8 cellular contexts compared by ENCODE assay signal in the genomic region with DNA sequence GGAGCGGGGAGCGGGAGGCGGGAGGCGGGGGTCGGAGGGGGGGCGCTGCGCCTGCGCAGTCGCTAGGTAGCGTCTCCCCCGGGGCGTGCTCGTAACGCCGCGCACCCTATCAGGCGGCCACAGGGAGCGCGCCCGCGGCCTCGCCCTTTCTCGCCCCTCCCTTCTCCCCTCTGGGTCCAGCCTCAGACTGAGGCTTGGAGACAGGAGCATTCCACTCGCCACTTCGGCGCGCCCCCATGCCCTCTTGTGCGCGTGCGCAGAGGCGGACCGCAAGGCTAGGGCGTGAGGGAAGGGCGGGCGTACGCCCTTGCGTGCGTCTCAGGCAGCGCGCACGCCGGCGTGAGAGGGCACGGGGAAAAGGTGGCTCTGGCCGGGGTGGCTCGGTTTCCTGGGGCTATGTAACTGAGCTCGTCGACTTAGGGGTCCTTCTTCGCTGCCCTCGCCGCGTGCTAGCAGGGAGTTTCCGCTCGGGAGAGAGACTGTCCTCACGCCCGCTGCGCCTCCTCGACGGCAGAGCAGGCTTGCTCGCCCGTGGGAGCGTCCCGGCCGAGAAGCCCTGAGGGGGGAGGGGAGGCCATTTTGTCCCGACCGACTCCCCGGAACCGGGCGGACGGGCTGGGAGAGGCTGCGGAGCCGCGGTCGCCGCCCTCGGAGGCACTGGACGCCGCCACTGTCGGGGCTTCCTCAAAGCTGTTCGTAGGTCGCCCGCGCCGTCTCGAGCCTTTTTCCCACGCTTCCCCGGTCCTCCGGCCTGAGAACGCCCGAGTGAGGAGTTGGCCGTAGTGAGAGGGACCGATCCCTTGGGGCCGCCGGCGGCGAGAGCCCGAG. TPM values are rescaled to one million over a fixed set of nuclear protein-coding genes. Genes with fewer than 3 reads are reported as not detected.
DNase-seq lines count a peak whose midpoint lies in the region; ATAC-seq, FAIRE-seq and TF ChIP-seq lines count a peak whose summit lies in the region.

TSS of gene RAB10 (plus strand) at position 316 of the 828 bp plus-strand sequence. CDS start 525 bp downstream, outside the sequence.

- H3F3A ChIP-seq in OCI-LY1 (ENCODE audit: insufficient read depth, low read length): no peaks in the 10 kb centered on the region

- H3K4me3 Mint-ChIP-seq in Calu3 (ENCODE audit: low read depth, unreplicated experiment): peak within 1 kb of the TSS; percentile 77

- H3K27ac Mint-ChIP-seq in Calu3 (ENCODE audit: unreplicated experiment): peak within 1 kb of the TSS; percentile 68

- no peaks in the 10 kb centered on the region for H3K9me2 ChIP-seq in OCI-LY1 (ENCODE audit: low read depth, low read length)

- H3K4me1 Mint-ChIP-seq in Calu3 (ENCODE audit: low read depth, unreplicated experiment): peaks cover 13% of the 10 kb centered on the region

- H3K4me1 ChIP-seq in HUES64 (ENCODE audit: insufficient read depth, low read length): no peaks in the 10 kb centered on the region
- peaks cover 28% of the 10 kb centered on the region for H3K4me1 ChIP-seq in OCI-LY1 (ENCODE audit: insufficient read depth, low read length, severe bottlenecking)

- peak; percentile 99 for DNase-seq in Calu3
- peak; percentile 99 for DNase-seq in activated CD8-positive, alpha-beta memory T cell treated with anti-CD3 and anti-CD28 coated beads, Interleukin-2, amount 50 U/mL, for 4 hours
- DNase-seq in midbrain (lab: John Stamatoyannopoulos, UW): peak; percentile 99
- peak; percentile 97 to 99 for DNase-seq in stimulated activated CD8-positive, alpha-beta memory T cell treated with anti-CD3 and anti-CD28 coated beads, Interleukin-2, amount 100 ng/mL, for 1 hour (ENCODE audit: low read depth in 2 of 2)

- peak within 1 kb of the TSS; percentile 6 for H2AFZ ChIP-seq in OCI-LY1 (ENCODE audit: low read length)

- H3K79me2 ChIP-seq in OCI-LY1 (ENCODE audit: insufficient read depth, low read length): peaks cover 48% of the 10 kb centered on the region

- H3K27ac ChIP-seq in HUES64 (ENCODE audit: low read depth, low read length): peak within 1 kb of the TSS; percentile 96
- peak within 1 kb of the TSS; percentile 70 for H3K27ac ChIP-seq in OCI-LY1 (ENCODE audit: low read depth, low read length, poor library complexity, severe bottlenecking)

- no peaks in the 10 kb centered on the region for H3K27me3 Mint-ChIP-seq in Calu3 (ENCODE audit: unreplicated experiment)

- H3K4me3 ChIP-seq in HUES64 (ENCODE audit: low read length) (peak within 1 kb of the TSS; percentile 93), OCI-LY1 (ENCODE audit: low read depth, low read length, poor library complexity, severe bottlenecking) (peak within 1 kb of the TSS; percentile 99)

- intact Hi-C loops in Calu3 (cut with micrococcal nuclease; ENCODE audit: unreplicated experiment): no loop called here

- peaks cover 68% of the 10 kb centered on the region for H3K36me3 Mint-ChIP-seq in Calu3 (ENCODE audit: insufficient read depth, unreplicated experiment)

- CTCF ChIA-PET in Calu3 (lab: Charles Lee): interaction anchor here (0.7 to 4.3 kb wide), 9 partner anchors 16 to 266 kb away, joined by 3 to 19 read pairs (median 4); no protein-coding TSS in a partner anchor

- no peaks in the 10 kb centered on the region for H3K9me3 ChIP-seq in HUES64 (ENCODE audit: insufficient read depth, low read depth, low read length)
- no peaks in the 10 kb centered on the region for H3K9me3 ChIP-seq in OCI-LY1 (ENCODE audit: low read length)

- H4K20me1 ChIP-seq in OCI-LY1 (ENCODE audit: insufficient read depth, low read length): no peaks in the 10 kb centered on the region; the same call in 1 of the 2 replicates

- H3K36me3 ChIP-seq in HUES64 (ENCODE audit: insufficient read depth, low read length): peaks cover 10% of the 10 kb centered on the region; the same call in 1 of the 2 replicates
- H3K36me3 ChIP-seq in OCI-LY1 (ENCODE audit: insufficient read depth, low read length): peaks cover 12% of the 10 kb centered on the region

- TF ChIP-seq CTCF in Calu3 (IDR thresholded peaks at IDR 0.05; ENCODE audit: unreplicated experiment) (no peak), OCI-LY1 (IDR thresholded peaks at IDR 0.05; ENCODE audit: low read length) (no peak)

- peak; percentile 71 for FAIRE-seq in endometrium (lab: Jason Lieb, UNC)

- H3K9me3 Mint-ChIP-seq in Calu3 (ENCODE audit: low read depth, unreplicated experiment): no peaks in the 10 kb centered on the region

- H3K27me3 ChIP-seq in HUES64 (ENCODE audit: insufficient read depth, low read length) (no peaks in the 10 kb centered on the region), OCI-LY1 (ENCODE audit: insufficient read depth, low read length) (no peaks in the 10 kb centered on the region)

- WGBS in HUES64: under 1% methylated on average over 96 of the region's 97 CpGs

- BruUV-seq in Calu3 (replicated peaks; lab: Mats Ljungman, UMichigan): no TSS peak

- peak within 1 kb of the TSS; percentile 97 for H3K9ac ChIP-seq in HUES64 (ENCODE audit: low read depth, low read length)
- H3K9ac ChIP-seq in OCI-LY1 (ENCODE audit: low read length): peak within 1 kb of the TSS; percentile 98

- peak; percentile 84 for ATAC-seq in GM21447 (IDR thresholded peaks at IDR 0.05; ENCODE audit: unreplicated experiment)

- H3K4me2 ChIP-seq in OCI-LY1 (ENCODE audit: low read length): peak within 1 kb of the TSS; percentile 100

RNA-seq across cellular contexts. Expression of gene RAB10, which starts in this region (rescaled TPM):
- total RNA-seq in Calu3 (2022): 149 and 157 TPM in 2 replicates
- polyA plus RNA-seq in HUES64 (2013, experiment 1 of 2): 74.0 TPM
- polyA plus RNA-seq in HUES64 (2013, experiment 2 of 2): 80.1 TPM

Comparison
In these comparisons a context has a peak if more than half of its experiments do, and no peak if none do; other contexts are left out.
1. Peak in every context shown above with its lines: DNase-seq, ATAC-seq, H3K4me3 ChIP-seq and H3K27ac ChIP-seq.